Comparison of ENCODE assay signal across 10 cellular contexts in genomic region chr18:57931038-57931437, GRCh38.
DNase-seq lines count a peak whose midpoint lies in the region; ATAC-seq and TF ChIP-seq lines count a peak whose summit lies in the region.
"Had no signal": no experiment of that assay in that cellular context is flagged by ENCODE, and none has a peak within 500 bp of the region (broad histone marks: within the 10 kb centered on the region; RNA-seq: fewer than 3 reads in every experiment).

No MANE protein-coding gene starts in this region.

- no peak overlapping the region for H3K27ac ChIP-seq in body of pancreas

- intact Hi-C loops in body of pancreas (cut with DNase I), result no loop called here

- H3K27me3 ChIP-seq in body of pancreas, result no peaks in the 10 kb centered on the region

- no peaks in the 10 kb centered on the region for H3K36me3 ChIP-seq in body of pancreas (replicated peaks in 1 of 2; ENCODE audit: insufficient read depth in 1 of 2, low read depth in 2 of 2)

- TF ChIP-seq POLR2A in body of pancreas (IDR thresholded peaks at IDR 0.05), result no peak

- ATAC-seq in GM19438 (IDR thresholded peaks at IDR 0.05; ENCODE audit: low read depth, unreplicated experiment) (peak; percentile 58), HG03280 (IDR thresholded peaks at IDR 0.05; ENCODE audit: unreplicated experiment) (peak; percentile 68), HG03175 (IDR thresholded peaks at IDR 0.05; ENCODE audit: unreplicated experiment) (no peak), body of pancreas (no peak)

- WGBS in body of pancreas, 2 donors, result 16% methylated on average over 1 of the region's 1 CpG

- H3K4me3 ChIP-seq in fibroblast of the aortic adventitia (ENCODE audit: low read depth, low read length) (peak overlapping the region; percentile 34), body of pancreas (no peak overlapping the region)

- no peak for TF ChIP-seq CTCF in fibroblast of the aortic adventitia (IDR thresholded peaks at IDR 0.05; ENCODE audit: insufficient read depth, low read length)
- no peak for TF ChIP-seq CTCF in body of pancreas (IDR thresholded peaks at IDR 0.05)

- DNase-seq in DMS53 treated with DMSO at 0.1 percent for 48 hours (lab: John Stamatoyannopoulos, UW; ENCODE audit: unreplicated experiment) (peak; percentile 65), fibroblast of the aortic adventitia (ENCODE audit: low read depth) (no peak), NCI-H1930 (lab: John Stamatoyannopoulos, UW) (no peak), Kasumi-1 (lab: John Stamatoyannopoulos, UW) (no peak), body of pancreas (no peak)
- DNase-seq: CD8-positive, alpha-beta memory T cell; islet precursor cell had no signal

- peaks cover 7% of the 10 kb centered on the region for H3K4me1 ChIP-seq in body of pancreas

- no peaks in the 10 kb centered on the region for H3K9me3 ChIP-seq in body of pancreas

Comparison
In these comparisons a context has a peak if more than half of its experiments do, and no peak if none do; other contexts are left out.
1. ATAC-seq: peak in GM19438 (single experiment) and HG03280 (single experiment); none in HG03175 (single experiment) and body of pancreas (single experiment).